1 cellular context compared by ENCODE assay signal in the genomic region with DNA sequence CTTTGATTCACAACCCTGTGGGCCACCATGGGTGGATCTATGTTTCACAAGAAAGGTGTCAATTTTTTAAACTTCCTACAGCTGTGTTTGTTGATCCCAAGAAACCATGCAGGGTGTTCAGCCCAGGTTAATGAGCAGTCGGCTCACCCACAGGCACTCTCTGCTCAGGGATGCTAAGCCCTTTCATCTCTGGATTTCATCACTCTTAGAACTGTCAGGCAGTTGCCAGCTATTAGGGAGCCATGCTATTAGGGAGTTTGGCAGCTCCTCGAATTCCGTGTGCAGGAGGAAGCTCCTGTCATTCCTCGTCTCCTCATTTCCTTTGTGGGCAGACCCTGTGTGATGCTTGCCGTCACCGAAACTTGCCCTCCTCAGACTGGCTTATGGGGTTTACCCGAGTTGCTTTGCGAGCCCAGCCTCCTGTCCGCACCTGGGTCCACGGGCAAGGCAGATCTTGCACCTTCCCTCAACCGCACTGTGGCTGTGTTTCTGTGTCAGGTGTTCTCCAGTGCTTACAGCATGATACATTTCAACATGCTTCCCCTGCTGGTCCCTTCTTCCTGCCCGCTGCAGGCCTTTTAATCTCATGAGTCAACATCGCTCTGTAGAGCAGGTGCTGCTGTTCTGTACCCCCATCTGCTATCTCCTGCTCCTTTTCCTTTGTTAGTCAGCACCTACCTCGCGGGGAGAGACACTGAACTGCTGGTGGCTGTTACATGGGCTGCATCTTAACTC.
A peak's percentile ranks its signal among the peaks of the same experiment; 100 is the strongest.
TF ChIP-seq lines count a peak whose summit lies in the region.

No MANE protein-coding gene starts in this region.

TF ChIP-seq in HepG2, 621 proteins besides CTCF, POLR2A, EP300 and RAD21 (continued from another document and continues in another):
- TF ChIP-seq ARID5B (CRISPR knock-in tag; IDR thresholded peaks at IDR 0.05) (no peak), LBX2 (CRISPR knock-in tag; IDR thresholded peaks at IDR 0.05; ENCODE audit: borderline replicate concordance) (no peak), SNRNP70 (IDR thresholded peaks at IDR 0.05; ENCODE audit: low read depth, low read length) (no peak), MTA1 (CRISPR knock-in tag; IDR thresholded peaks at IDR 0.05; ENCODE audit: borderline replicate concordance) (no peak), MED1 (CRISPR knock-in tag; IDR thresholded peaks at IDR 0.05) (no peak), SCMH1 (CRISPR knock-in tag; IDR thresholded peaks at IDR 0.05; ENCODE audit: borderline replicate concordance) (no peak), ZNF747 (CRISPR knock-in tag; IDR thresholded peaks at IDR 0.05; ENCODE audit: borderline replicate concordance) (no peak), SSRP1 (CRISPR knock-in tag; IDR thresholded peaks at IDR 0.05) (no peak), JUN (CRISPR knock-in tag; IDR thresholded peaks at IDR 0.05) (no peak), IRF1 (CRISPR knock-in tag; IDR thresholded peaks at IDR 0.05; ENCODE audit: low read depth) (no peak), ZFP62 (CRISPR knock-in tag; IDR thresholded peaks at IDR 0.05) (no peak), SIX4 (CRISPR knock-in tag; IDR thresholded peaks at IDR 0.05) (no peak), PPARG (CRISPR knock-in tag; conservative IDR thresholded peaks at IDR 0.05) (no peak), HOXD1 (CRISPR knock-in tag; IDR thresholded peaks at IDR 0.05) (no peak), SRSF1 (optimal IDR thresholded peaks at IDR 0.05; ENCODE audit: low read depth, low read length) (no peak), FOSL2 (CRISPR knock-in tag; IDR thresholded peaks at IDR 0.05) (peak; percentile 25; the same call in 1 of the 2 replicates), FOXJ3 (CRISPR knock-in tag; IDR thresholded peaks at IDR 0.05; ENCODE audit: borderline replicate concordance) (no peak), REL (CRISPR knock-in tag; conservative IDR thresholded peaks at IDR 0.05) (no peak), ZBTB38 (CRISPR knock-in tag; IDR thresholded peaks at IDR 0.05) (0 out of 2 replicates have a peak, but pooled peaks have one; percentile 41), KDM6A (CRISPR knock-in tag; IDR thresholded peaks at IDR 0.05; ENCODE audit: low read depth) (no peak), HNRNPL (IDR thresholded peaks at IDR 0.05; ENCODE audit: low read depth, low read length) (no peak), HOMEZ (CRISPR knock-in tag; IDR thresholded peaks at IDR 0.05; ENCODE audit: low read depth) (0 out of 2 replicates have a peak, but pooled peaks have one; percentile 18), ZNF616 (CRISPR knock-in tag; IDR thresholded peaks at IDR 0.05; ENCODE audit: low read depth) (no peak), GRHL1 (CRISPR knock-in tag; conservative IDR thresholded peaks at IDR 0.05) (no peak)
- TF ChIP-seq, protein P1, sequence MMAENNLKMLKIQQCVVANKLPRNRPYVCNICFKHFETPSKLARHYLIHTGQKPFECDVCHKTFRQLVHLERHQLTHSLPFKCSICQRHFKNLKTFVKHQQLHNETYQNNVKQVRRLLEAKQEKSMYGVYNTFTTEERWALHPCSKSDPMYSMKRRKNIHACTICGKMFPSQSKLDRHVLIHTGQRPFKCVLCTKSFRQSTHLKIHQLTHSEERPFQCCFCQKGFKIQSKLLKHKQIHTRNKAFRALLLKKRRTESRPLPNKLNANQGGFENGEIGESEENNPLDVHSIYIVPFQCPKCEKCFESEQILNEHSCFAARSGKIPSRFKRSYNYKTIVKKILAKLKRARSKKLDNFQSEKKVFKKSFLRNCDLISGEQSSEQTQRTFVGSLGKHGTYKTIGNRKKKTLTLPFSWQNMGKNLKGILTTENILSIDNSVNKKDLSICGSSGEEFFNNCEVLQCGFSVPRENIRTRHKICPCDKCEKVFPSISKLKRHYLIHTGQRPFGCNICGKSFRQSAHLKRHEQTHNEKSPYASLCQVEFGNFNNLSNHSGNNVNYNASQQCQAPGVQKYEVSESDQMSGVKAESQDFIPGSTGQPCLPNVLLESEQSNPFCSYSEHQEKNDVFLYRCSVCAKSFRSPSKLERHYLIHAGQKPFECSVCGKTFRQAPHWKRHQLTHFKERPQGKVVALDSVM (CRISPR knock-in tag; IDR thresholded peaks at IDR 0.05): no peak
- TF ChIP-seq, protein P2, sequence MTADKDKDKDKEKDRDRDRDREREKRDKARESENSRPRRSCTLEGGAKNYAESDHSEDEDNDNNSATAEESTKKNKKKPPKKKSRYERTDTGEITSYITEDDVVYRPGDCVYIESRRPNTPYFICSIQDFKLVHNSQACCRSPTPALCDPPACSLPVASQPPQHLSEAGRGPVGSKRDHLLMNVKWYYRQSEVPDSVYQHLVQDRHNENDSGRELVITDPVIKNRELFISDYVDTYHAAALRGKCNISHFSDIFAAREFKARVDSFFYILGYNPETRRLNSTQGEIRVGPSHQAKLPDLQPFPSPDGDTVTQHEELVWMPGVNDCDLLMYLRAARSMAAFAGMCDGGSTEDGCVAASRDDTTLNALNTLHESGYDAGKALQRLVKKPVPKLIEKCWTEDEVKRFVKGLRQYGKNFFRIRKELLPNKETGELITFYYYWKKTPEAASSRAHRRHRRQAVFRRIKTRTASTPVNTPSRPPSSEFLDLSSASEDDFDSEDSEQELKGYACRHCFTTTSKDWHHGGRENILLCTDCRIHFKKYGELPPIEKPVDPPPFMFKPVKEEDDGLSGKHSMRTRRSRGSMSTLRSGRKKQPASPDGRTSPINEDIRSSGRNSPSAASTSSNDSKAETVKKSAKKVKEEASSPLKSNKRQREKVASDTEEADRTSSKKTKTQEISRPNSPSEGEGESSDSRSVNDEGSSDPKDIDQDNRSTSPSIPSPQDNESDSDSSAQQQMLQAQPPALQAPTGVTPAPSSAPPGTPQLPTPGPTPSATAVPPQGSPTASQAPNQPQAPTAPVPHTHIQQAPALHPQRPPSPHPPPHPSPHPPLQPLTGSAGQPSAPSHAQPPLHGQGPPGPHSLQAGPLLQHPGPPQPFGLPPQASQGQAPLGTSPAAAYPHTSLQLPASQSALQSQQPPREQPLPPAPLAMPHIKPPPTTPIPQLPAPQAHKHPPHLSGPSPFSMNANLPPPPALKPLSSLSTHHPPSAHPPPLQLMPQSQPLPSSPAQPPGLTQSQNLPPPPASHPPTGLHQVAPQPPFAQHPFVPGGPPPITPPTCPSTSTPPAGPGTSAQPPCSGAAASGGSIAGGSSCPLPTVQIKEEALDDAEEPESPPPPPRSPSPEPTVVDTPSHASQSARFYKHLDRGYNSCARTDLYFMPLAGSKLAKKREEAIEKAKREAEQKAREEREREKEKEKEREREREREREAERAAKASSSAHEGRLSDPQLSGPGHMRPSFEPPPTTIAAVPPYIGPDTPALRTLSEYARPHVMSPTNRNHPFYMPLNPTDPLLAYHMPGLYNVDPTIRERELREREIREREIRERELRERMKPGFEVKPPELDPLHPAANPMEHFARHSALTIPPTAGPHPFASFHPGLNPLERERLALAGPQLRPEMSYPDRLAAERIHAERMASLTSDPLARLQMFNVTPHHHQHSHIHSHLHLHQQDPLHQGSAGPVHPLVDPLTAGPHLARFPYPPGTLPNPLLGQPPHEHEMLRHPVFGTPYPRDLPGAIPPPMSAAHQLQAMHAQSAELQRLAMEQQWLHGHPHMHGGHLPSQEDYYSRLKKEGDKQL (CRISPR knock-in tag; IDR thresholded peaks at IDR 0.05; ENCODE audit: low read depth): no peak
- TF ChIP-seq, protein P3, sequence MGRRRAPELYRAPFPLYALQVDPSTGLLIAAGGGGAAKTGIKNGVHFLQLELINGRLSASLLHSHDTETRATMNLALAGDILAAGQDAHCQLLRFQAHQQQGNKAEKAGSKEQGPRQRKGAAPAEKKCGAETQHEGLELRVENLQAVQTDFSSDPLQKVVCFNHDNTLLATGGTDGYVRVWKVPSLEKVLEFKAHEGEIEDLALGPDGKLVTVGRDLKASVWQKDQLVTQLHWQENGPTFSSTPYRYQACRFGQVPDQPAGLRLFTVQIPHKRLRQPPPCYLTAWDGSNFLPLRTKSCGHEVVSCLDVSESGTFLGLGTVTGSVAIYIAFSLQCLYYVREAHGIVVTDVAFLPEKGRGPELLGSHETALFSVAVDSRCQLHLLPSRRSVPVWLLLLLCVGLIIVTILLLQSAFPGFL (CRISPR knock-in tag; IDR thresholded peaks at IDR 0.05): no peak
- TF ChIP-seq, protein P4, sequence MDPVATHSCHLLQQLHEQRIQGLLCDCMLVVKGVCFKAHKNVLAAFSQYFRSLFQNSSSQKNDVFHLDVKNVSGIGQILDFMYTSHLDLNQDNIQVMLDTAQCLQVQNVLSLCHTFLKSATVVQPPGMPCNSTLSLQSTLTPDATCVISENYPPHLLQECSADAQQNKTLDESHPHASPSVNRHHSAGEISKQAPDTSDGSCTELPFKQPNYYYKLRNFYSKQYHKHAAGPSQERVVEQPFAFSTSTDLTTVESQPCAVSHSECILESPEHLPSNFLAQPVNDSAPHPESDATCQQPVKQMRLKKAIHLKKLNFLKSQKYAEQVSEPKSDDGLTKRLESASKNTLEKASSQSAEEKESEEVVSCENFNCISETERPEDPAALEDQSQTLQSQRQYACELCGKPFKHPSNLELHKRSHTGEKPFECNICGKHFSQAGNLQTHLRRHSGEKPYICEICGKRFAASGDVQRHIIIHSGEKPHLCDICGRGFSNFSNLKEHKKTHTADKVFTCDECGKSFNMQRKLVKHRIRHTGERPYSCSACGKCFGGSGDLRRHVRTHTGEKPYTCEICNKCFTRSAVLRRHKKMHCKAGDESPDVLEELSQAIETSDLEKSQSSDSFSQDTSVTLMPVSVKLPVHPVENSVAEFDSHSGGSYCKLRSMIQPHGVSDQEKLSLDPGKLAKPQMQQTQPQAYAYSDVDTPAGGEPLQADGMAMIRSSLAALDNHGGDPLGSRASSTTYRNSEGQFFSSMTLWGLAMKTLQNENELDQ (CRISPR knock-in tag; IDR thresholded peaks at IDR 0.05; ENCODE audit: borderline replicate concordance): no peak
